In genomic region chr3:172133830-172134229, GRCh38 we compare ENCODE assay signal across 13 cellular contexts.
DNase-seq lines count a peak whose midpoint lies in the region; ATAC-seq and TF ChIP-seq lines count a peak whose summit lies in the region.
"Had no signal": no experiment of that assay in that cellular context is flagged by ENCODE, and none has a peak within 500 bp of the region (broad histone marks: within the 10 kb centered on the region; RNA-seq: fewer than 3 reads in every experiment).

No MANE protein-coding gene starts in this region.

- no peak for DNase-seq in activated CD8-positive, alpha-beta memory T cell treated with anti-CD3 and anti-CD28 coated beads, Interleukin-2, amount 10 ng/mL, durations not matched to agents 7 days and 5 days
- no peak for DNase-seq in activated CD8-positive, alpha-beta memory T cell treated with anti-CD3 and anti-CD28 coated beads, Interleukin-2, amount 50 U/mL, for 4 hours
- no peak for DNase-seq in T-helper 17 cell
- no peak for DNase-seq in hepatocyte (ENCODE audit: low spot score)
- DNase-seq in transverse colon = no peak
- DNase-seq in pons (ENCODE audit: low spot score) = no peak
- no peak for DNase-seq in heart left ventricle
- no peak for DNase-seq in stimulated activated naive CD8-positive, alpha-beta T cell treated with anti-CD3 and anti-CD28 coated beads, Interleukin-15, Interleukin-2, amounts not matched to agents 100 U/mL and 50 U/mL, for 24 hours
- DNase-seq: activated CD8-positive, alpha-beta memory T cell treated with anti-CD3 and anti-CD28 coated beads for 24 hours; dorsolateral prefrontal cortex; left colon; NCI-H1694 treated with DMSO at 0.1 percent for 48 hours; nucleus accumbens had no signal

- no peak for TF ChIP-seq EP300 in transverse colon (IDR thresholded peaks at IDR 0.05; ENCODE audit: low read depth)

- H3K4me1 ChIP-seq in hepatocyte (ENCODE audit: insufficient read depth) (peaks cover 47% of the 10 kb centered on the region), transverse colon (peaks cover 33 to 70% (median 52%) of the 10 kb centered on the region in 4 donors), heart left ventricle (peaks cover 7 to 100% (median 60%) of the 10 kb centered on the region in 12 donors)

- intact Hi-C loops in transverse colon (cut with DNase I; ENCODE audit: low total_unique reads) (no loop called here), heart left ventricle (cut with DNase I) (no loop called here)

- peaks cover 27% of the 10 kb centered on the region for H3K36me3 Mint-ChIP-seq in activated CD8-positive, alpha-beta memory T cell treated with anti-CD3 and anti-CD28 coated beads, Interleukin-2, amount 10 ng/mL, durations not matched to agents 7 days and 5 days
- peaks cover 2% of the 10 kb centered on the region for H3K36me3 Mint-ChIP-seq in T-helper 17 cell (ENCODE audit: low read depth)

- no peak for TF ChIP-seq CTCF in hepatocyte (IDR thresholded peaks at IDR 0.05; ENCODE audit: poor library complexity)
- TF ChIP-seq CTCF in transverse colon (IDR thresholded peaks at IDR 0.05) = no peak
- no peak for TF ChIP-seq CTCF in heart left ventricle (IDR thresholded peaks at IDR 0.05)

- peak overlapping the region; percentile 47 for H3K4me3 Mint-ChIP-seq in activated CD8-positive, alpha-beta memory T cell treated with anti-CD3 and anti-CD28 coated beads, Interleukin-2, amount 10 ng/mL, durations not matched to agents 7 days and 5 days
- peak overlapping the region; percentile 67 for H3K4me3 Mint-ChIP-seq in T-helper 17 cell

- WGBS in hepatocyte (ENCODE audit: low lambda C conversion rate, missing lambda C conversion rate) = 91% methylated on average over 4 of the region's 4 CpGs
- WGBS in transverse colon (ENCODE audit: low coverage in 1 of 2), 2 donors = 80 to 93% methylated on average over 2 to 4 of the region's 4 CpGs
- 93 to 97% (median 96%) methylated on average over 4 of the region's 4 CpGs for WGBS in heart left ventricle, 4 donors

- H3K4me1 Mint-ChIP-seq in activated CD8-positive, alpha-beta memory T cell treated with anti-CD3 and anti-CD28 coated beads, Interleukin-2, amount 10 ng/mL, durations not matched to agents 7 days and 5 days = peaks cover 77% of the 10 kb centered on the region
- peaks cover 50% of the 10 kb centered on the region for H3K4me1 Mint-ChIP-seq in T-helper 17 cell

- in situ Hi-C loops in transverse colon (cut with MboI; ENCODE audit: low pct_ligation_motif_present in 1 of 4, low pct_unique_long_range_greater_than_20kb in 1 of 4, low sequenced_read_pairs in 3 of 4) = no loop called here

- CTCF ChIA-PET in activated CD8-positive, alpha-beta memory T cell treated with anti-CD3 and anti-CD28 coated beads, Interleukin-2, amount 10 ng/mL, durations not matched to agents 7 days and 5 days (lab: Charles Lee) = interaction anchor here (1.2 to 2.3 kb wide), 3 partner anchors 26 to 199 kb away, joined by 3 to 9 read pairs (median 7); no protein-coding TSS in a partner anchor

- H3K4me3 ChIP-seq in hepatocyte = no peak overlapping the region
- no peak overlapping the region for H3K4me3 ChIP-seq in transverse colon
- no peak overlapping the region for H3K4me3 ChIP-seq in heart left ventricle
- H3K4me3 ChIP-seq: dorsolateral prefrontal cortex had no signal

- H3K36me3 ChIP-seq in hepatocyte (replicated peaks; ENCODE audit: insufficient read depth, low read depth) (no peaks in the 10 kb centered on the region), transverse colon (no peaks in the 10 kb centered on the region), heart left ventricle (peaks cover 0 to 17% (median 0%) of the 10 kb centered on the region in 9 donors)

- H2AFZ ChIP-seq in hepatocyte = no peak overlapping the region

- TF ChIP-seq POLR2A in transverse colon (IDR thresholded peaks at IDR 0.05) = no peak
- TF ChIP-seq POLR2A in heart left ventricle (IDR thresholded peaks at IDR 0.05) = no peak

- H3K27me3 ChIP-seq in hepatocyte (no peaks in the 10 kb centered on the region), transverse colon (no peaks in the 10 kb centered on the region), heart left ventricle (no peaks in the 10 kb centered on the region)
- H3K27me3 ChIP-seq: dorsolateral prefrontal cortex had no signal

- H3K27me3 Mint-ChIP-seq in activated CD8-positive, alpha-beta memory T cell treated with anti-CD3 and anti-CD28 coated beads, Interleukin-2, amount 10 ng/mL, durations not matched to agents 7 days and 5 days = no peaks in the 10 kb centered on the region
- H3K27me3 Mint-ChIP-seq in T-helper 17 cell = no peaks in the 10 kb centered on the region

- H3K9me3 Mint-ChIP-seq in activated CD8-positive, alpha-beta memory T cell treated with anti-CD3 and anti-CD28 coated beads, Interleukin-2, amount 10 ng/mL, durations not matched to agents 7 days and 5 days (ENCODE audit: low read depth) = peaks cover 2% of the 10 kb centered on the region

- no peaks in the 10 kb centered on the region for H3K9me2 ChIP-seq in hepatocyte (replicated peaks; ENCODE audit: insufficient read depth)

- H3K79me2 ChIP-seq in hepatocyte = peaks cover 86% of the 10 kb centered on the region

- H3K4me2 ChIP-seq in hepatocyte = no peak overlapping the region

- peak overlapping the region; percentile 75 for H3K27ac Mint-ChIP-seq in activated CD8-positive, alpha-beta memory T cell treated with anti-CD3 and anti-CD28 coated beads, Interleukin-2, amount 10 ng/mL, durations not matched to agents 7 days and 5 days
- peak overlapping the region; percentile 98 for H3K27ac Mint-ChIP-seq in T-helper 17 cell

- H3K27ac ChIP-seq in hepatocyte (peak overlapping the region; percentile 10), transverse colon (peak overlapping the region in 3 of 4 donors; percentile 7 to 27 (median 27)), heart left ventricle (peak overlapping the region in 1 of 12 donors; percentile 92)
- H3K27ac ChIP-seq: dorsolateral prefrontal cortex had no signal

- ATAC-seq in activated CD8-positive, alpha-beta memory T cell treated with anti-CD3 and anti-CD28 coated beads, Interleukin-2, amount 10 ng/mL, durations not matched to agents 7 days and 5 days = no peak
- ATAC-seq in T-helper 17 cell = no peak
- ATAC-seq in heart left ventricle = no peak
- ATAC-seq in stimulated activated naive CD8-positive, alpha-beta T cell treated with anti-CD3 and anti-CD28 coated beads, Interleukin-15, Interleukin-2, amounts not matched to agents 100 U/mL and 50 U/mL, for 24 hours = no peak
- ATAC-seq: left colon had no signal

- no peaks in the 10 kb centered on the region for H3K9me3 ChIP-seq in T-helper 17 cell (ENCODE audit: control insufficient read depth, low read length, poor library complexity, severe bottlenecking)
- no peaks in the 10 kb centered on the region for H3K9me3 ChIP-seq in hepatocyte (ENCODE audit: low read depth)
- no peaks in the 10 kb centered on the region for H3K9me3 ChIP-seq in transverse colon
- H3K9me3 ChIP-seq in heart left ventricle = no peaks in the 10 kb centered on the region

- H4K20me1 ChIP-seq in hepatocyte (ENCODE audit: insufficient read depth, poor library complexity, severe bottlenecking) = no peaks in the 10 kb centered on the region
